In genomic region chr2:158255257-158255656, GRCh38 we compare ENCODE assay signal across 19 cellular contexts.
"Had no signal": no experiment of that assay in that cellular context is flagged by ENCODE, and none has a peak within 500 bp of the region (broad histone marks: within the 10 kb centered on the region; RNA-seq: fewer than 3 reads in every experiment).

No MANE protein-coding gene starts in this region.

- H3K4me1 Mint-ChIP-seq: activated CD4-positive, alpha-beta T cell treated with anti-CD3 and anti-CD28 coated beads for 36 hours; activated naive CD4-positive, alpha-beta T cell treated with anti-CD3 and anti-CD28 coated beads, Interleukin-2, amount 50 U/mL, for 24 hours; stimulated activated memory B cell treated with anti-CD40 and anti-IgM and Interleukin-4, amounts not matched to agents 10 μg/mL and 1 μg/mL and 100 μg/mL, for 72 hours had no signal

- H3K27ac ChIP-seq: body of pancreas, coronary artery, esophagus muscularis mucosa, right atrium auricular region, WERI-Rb-1 had no signal

- H3K4me3 ChIP-seq: body of pancreas, coronary artery, esophagus muscularis mucosa, right atrium auricular region had no signal

- H3K27me3 ChIP-seq: body of pancreas, esophagus muscularis mucosa, right atrium auricular region had no signal

- H3K9me3 Mint-ChIP-seq: activated CD4-positive, alpha-beta memory T cell treated with anti-CD3 and anti-CD28 coated beads for 36 hours; activated naive CD4-positive, alpha-beta T cell treated with anti-CD3 and anti-CD28 coated beads, Interleukin-2, amount 50 U/mL, for 24 hours; activated T-cell treated with anti-CD3 and anti-CD28 coated beads, Interleukin-2, amount 50 U/mL, for 24 hours; stimulated activated memory B cell treated with anti-CD40 and anti-IgM and Interleukin-4, amounts not matched to agents 10 μg/mL and 1 μg/mL and 100 μg/mL, for 72 hours had no signal

- H3K4me1 ChIP-seq: body of pancreas, esophagus muscularis mucosa, right atrium auricular region had no signal

- H3K36me3 ChIP-seq: esophagus muscularis mucosa, right atrium auricular region, WERI-Rb-1 had no signal

- H3K9me3 ChIP-seq: body of pancreas, esophagus muscularis mucosa, right atrium auricular region had no signal

- H3K36me3 Mint-ChIP-seq: activated CD4-positive, alpha-beta memory T cell treated with anti-CD3 and anti-CD28 coated beads for 36 hours; activated naive CD4-positive, alpha-beta T cell treated with anti-CD3 and anti-CD28 coated beads, Interleukin-2, amount 50 U/mL, for 24 hours; memory B cell; natural killer cell treated with Interleukin-12 subunit alpha and Interleukin-12 subunit beta and Interleukin-15 and Interleukin-18, amount 100 ng/mL, for 72 hours; stimulated activated memory B cell treated with anti-CD40 and anti-IgM and Interleukin-4, amounts not matched to agents 10 μg/mL and 1 μg/mL and 100 μg/mL, for 72 hours had no signal

- H3K27ac Mint-ChIP-seq: activated CD4-positive, alpha-beta memory T cell treated with anti-CD3 and anti-CD28 coated beads for 36 hours; activated CD4-positive, alpha-beta T cell treated with anti-CD3 and anti-CD28 coated beads for 36 hours; activated naive CD4-positive, alpha-beta T cell treated with anti-CD3 and anti-CD28 coated beads, Interleukin-2, amount 50 U/mL, for 24 hours; activated T-cell treated with anti-CD3 and anti-CD28 coated beads, Interleukin-2, amount 50 U/mL, for 24 hours; memory B cell; natural killer cell treated with Interleukin-12 subunit alpha and Interleukin-12 subunit beta and Interleukin-15 and Interleukin-18, amount 100 ng/mL, for 72 hours; progenitor cell of endocrine pancreas; stimulated activated memory B cell treated with anti-CD40 and anti-IgM and Interleukin-4, amounts not matched to agents 10 μg/mL and 1 μg/mL and 100 μg/mL, for 72 hours had no signal

- DNase-seq: activated CD4-positive, alpha-beta memory T cell treated with anti-CD3 and anti-CD28 coated beads for 36 hours; activated CD4-positive, alpha-beta T cell treated with anti-CD3 and anti-CD28 coated beads for 36 hours; activated effector memory CD4-positive, alpha-beta T cell treated with Interleukin-2 at 50 U/mL for 16 hours; activated T-cell treated with anti-CD3 and anti-CD28 coated beads, Interleukin-2, amount 50 U/mL, for 24 hours; body of pancreas; central memory CD4-positive, alpha-beta T cell; foreskin fibroblast; kidney glomerular epithelial cell; left ventricle myocardium superior; stimulated activated CD4-positive, alpha-beta T cell treated with anti-CD3 and anti-CD28 coated beads, Interleukin-2, amount 100 ng/mL, for 48 hours; WERI-Rb-1 had no signal

- H3K27me3 Mint-ChIP-seq: progenitor cell of endocrine pancreas had no signal

- H3K4me3 Mint-ChIP-seq: activated CD4-positive, alpha-beta memory T cell treated with anti-CD3 and anti-CD28 coated beads for 36 hours; activated CD4-positive, alpha-beta T cell treated with anti-CD3 and anti-CD28 coated beads for 36 hours; activated naive CD4-positive, alpha-beta T cell treated with anti-CD3 and anti-CD28 coated beads, Interleukin-2, amount 50 U/mL, for 24 hours; activated T-cell treated with anti-CD3 and anti-CD28 coated beads, Interleukin-2, amount 50 U/mL, for 24 hours; memory B cell; natural killer cell treated with Interleukin-12 subunit alpha and Interleukin-12 subunit beta and Interleukin-15 and Interleukin-18, amount 100 ng/mL, for 72 hours; stimulated activated memory B cell treated with anti-CD40 and anti-IgM and Interleukin-4, amounts not matched to agents 10 μg/mL and 1 μg/mL and 100 μg/mL, for 72 hours had no signal
